Comparison of ENCODE assay signal across 1 cellular context in genomic region chr6:146829792-146830565, GRCh38.
A peak's percentile ranks its signal among the peaks of the same experiment; 100 is the strongest.
TF ChIP-seq lines count a peak whose summit lies in the region.

No MANE protein-coding gene starts in this region.

TF ChIP-seq in K562, 482 proteins besides CTCF, POLR2A, EP300 and RAD21 (continued from another document):
- TF ChIP-seq MYNN (IDR thresholded peaks at IDR 0.05), result peak; percentile 23; the same call in 1 of the 2 replicates
- TF ChIP-seq MYNN (CRISPR knock-in tag; IDR thresholded peaks at IDR 0.05), result no peak
